In the genomic region with DNA sequence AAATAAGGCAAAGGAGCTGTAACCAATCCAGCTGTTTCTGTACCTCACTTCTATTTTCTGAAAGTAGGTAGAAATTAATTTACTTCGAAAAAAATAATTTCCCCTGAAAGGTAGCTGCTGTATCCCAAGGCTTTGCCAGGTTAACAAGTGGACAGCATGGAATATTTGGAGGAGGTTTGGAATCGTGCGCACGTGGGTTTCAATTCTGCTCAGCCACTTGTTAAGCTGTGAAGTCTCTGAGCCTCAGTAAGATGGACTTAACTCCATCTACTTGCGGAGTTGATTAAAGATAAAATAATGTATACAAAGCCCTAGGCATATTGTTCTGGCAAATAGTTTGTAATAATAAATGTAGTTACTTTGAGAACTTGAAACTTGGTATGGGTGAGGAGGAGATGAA, we compare ENCODE assay signal across 17 cellular contexts. TPM values are rescaled to one million over a fixed set of nuclear protein-coding genes. Genes with fewer than 3 reads are reported as not detected.
DNase-seq lines count a peak whose midpoint lies in the region; ATAC-seq, FAIRE-seq and TF ChIP-seq lines count a peak whose summit lies in the region.
"Had no signal": no experiment of that assay in that cellular context is flagged by ENCODE, and none has a peak within 500 bp of the region (broad histone marks: within the 10 kb centered on the region; RNA-seq: fewer than 3 reads in every experiment).

No MANE protein-coding gene starts in this region.

- no peak for DNase-seq in activated naive CD8-positive, alpha-beta T cell treated with anti-CD3 and anti-CD28 coated beads for 36 hours
- DNase-seq in SJSA1 (ENCODE audit: low read depth in 1 of 2, low spot score in 2 of 2) = no peak
- no peak for DNase-seq in K562 (ENCODE audit: extremely low read depth in 1 of 4, low spot score in 3 of 4)
- DNase-seq in thyroid gland = no peak
- DNase-seq in OCI-LY7 (ENCODE audit: low spot score) = no peak
- DNase-seq in DMS153 (lab: John Stamatoyannopoulos, UW) = no peak
- no peak for DNase-seq in G401 (ENCODE audit: low spot score)
- DNase-seq: activated CD8-positive, alpha-beta memory T cell treated with anti-CD3 and anti-CD28 coated beads for 24 hours; activated T-cell treated with anti-CD3 and anti-CD28 coated beads, Interleukin-2, amount 50 U/mL, for 48 hours; NCI-H1105; NCI-H2029; NCI-H226; stimulated activated CD4-positive, alpha-beta T cell treated with anti-CD3 and anti-CD28 coated beads, Interleukin-1b, Interleukin-23, amount 100 ng/mL, for 48 hours; uterus had no signal

- H3K9me3 Mint-ChIP-seq in activated naive CD8-positive, alpha-beta T cell (ENCODE audit: low read depth) = no peaks in the 10 kb centered on the region
- H3K9me3 Mint-ChIP-seq in activated naive CD8-positive, alpha-beta T cell treated with anti-CD3 and anti-CD28 coated beads for 36 hours = peaks cover 2% of the 10 kb centered on the region
- H3K9me3 Mint-ChIP-seq: activated naive CD4-positive, alpha-beta T cell treated with anti-CD3 and anti-CD28 coated beads, Interleukin-2, amount 50 U/mL, for 24 hours had no signal

- no peak for TF ChIP-seq RAD21 in K562 (CRISPR knock-in tag; conservative IDR thresholded peaks at IDR 0.05 in 1 of 2, IDR thresholded peaks at IDR 0.05 in 1 of 2)

- H3K4me1 ChIP-seq in SJSA1 (replicated peaks) = peaks cover 75% of the 10 kb centered on the region
- peaks cover 68 to 99% of the 10 kb centered on the region in 2 experiments for H3K4me1 ChIP-seq in K562 (replicated peaks in 1 of 2; ENCODE audit: control insufficient read depth in 2 of 2, insufficient read depth in 2 of 2, low read length in 2 of 2)
- H3K4me1 ChIP-seq in thyroid gland = peaks cover 57 to 77% of the 10 kb centered on the region in 2 donors
- no peaks in the 10 kb centered on the region for H3K4me1 ChIP-seq in OCI-LY7 (ENCODE audit: insufficient read depth, low read length, poor library complexity, severe bottlenecking)

- TF ChIP-seq CTCF in K562 (IDR thresholded peaks at IDR 0.05 in 2 of 3, conservative IDR thresholded peaks at IDR 0.05 in 1 of 3; ENCODE audit: insufficient read depth in 2 of 3, low read depth in 1 of 3, low read length in 3 of 3) = no peak
- TF ChIP-seq CTCF in thyroid gland (IDR thresholded peaks at IDR 0.05) = no peak
- TF ChIP-seq CTCF in OCI-LY7 (conservative IDR thresholded peaks at IDR 0.05; ENCODE audit: low read length) = no peak

- H3K27me3 Mint-ChIP-seq in activated naive CD8-positive, alpha-beta T cell = no peaks in the 10 kb centered on the region
- no peaks in the 10 kb centered on the region for H3K27me3 Mint-ChIP-seq in activated naive CD8-positive, alpha-beta T cell treated with anti-CD3 and anti-CD28 coated beads for 36 hours
- H3K27me3 Mint-ChIP-seq: activated naive CD4-positive, alpha-beta T cell treated with anti-CD3 and anti-CD28 coated beads, Interleukin-2, amount 50 U/mL, for 24 hours had no signal

- peak overlapping the region; percentile 34 for H3K4me3 Mint-ChIP-seq in activated naive CD8-positive, alpha-beta T cell
- no peak overlapping the region for H3K4me3 Mint-ChIP-seq in activated naive CD8-positive, alpha-beta T cell treated with anti-CD3 and anti-CD28 coated beads for 36 hours
- H3K4me3 Mint-ChIP-seq: activated naive CD4-positive, alpha-beta T cell treated with anti-CD3 and anti-CD28 coated beads, Interleukin-2, amount 50 U/mL, for 24 hours had no signal

- peak overlapping the region in 1 of 2 experiments; percentile 80; a peak in 2 of 4 replicates for H3K9ac ChIP-seq in K562 (ENCODE audit: insufficient read depth in 1 of 2, low read depth in 2 of 2, low read length in 2 of 2)
- H3K9ac ChIP-seq: BLaER1 treated with 17β-estradiol and CSF1 and Interleukin-3, amounts not matched to agents 10 nM and 100 nM had no signal

- H3K4me1 Mint-ChIP-seq in activated naive CD8-positive, alpha-beta T cell (ENCODE audit: low read depth) = peaks cover 55% of the 10 kb centered on the region
- peaks cover 71% of the 10 kb centered on the region for H3K4me1 Mint-ChIP-seq in activated naive CD8-positive, alpha-beta T cell treated with anti-CD3 and anti-CD28 coated beads for 36 hours

- no peaks in the 10 kb centered on the region for H3K9me2 ChIP-seq in OCI-LY7 (ENCODE audit: insufficient read depth, low read length)

- POLR2A ChIA-PET in K562 (lab: Yijun Ruan, JAX) (interaction anchor here (0.6 to 2.2 kb wide), 8 partner anchors 13 to 279 kb away, joined by 3 to 7 read pairs (median 4); a partner anchor contains a TSS), OCI-LY7 (lab: Charles Lee) (no interaction called here)

- H3K4me3 ChIP-seq in SJSA1 (no peak overlapping the region), K562 (no peak overlapping the region), thyroid gland (replicated peaks in 1 of 3) (no peak overlapping the region), OCI-LY7 (ENCODE audit: low read depth, low read length, poor library complexity, severe bottlenecking) (no peak overlapping the region)
- H3K4me3 ChIP-seq: BLaER1 treated with 17β-estradiol and CSF1 and Interleukin-3, amounts not matched to agents 10 nM and 100 nM; uterus had no signal

- no peaks in the 10 kb centered on the region for H3K27me3 ChIP-seq in SJSA1 (replicated peaks)
- no peaks in the 10 kb centered on the region for H3K27me3 ChIP-seq in K562 (ENCODE audit: control insufficient read depth in 2 of 2, insufficient read depth in 2 of 2, low read length in 2 of 2)
- no peaks in the 10 kb centered on the region for H3K27me3 ChIP-seq in thyroid gland
- H3K27me3 ChIP-seq: BLaER1 treated with 17β-estradiol and CSF1 and Interleukin-3, amounts not matched to agents 10 nM and 100 nM; uterus had no signal

- ATAC-seq in K562 = no peak

- H3K27ac Mint-ChIP-seq in activated naive CD8-positive, alpha-beta T cell = peak overlapping the region; percentile 68
- H3K27ac Mint-ChIP-seq in activated naive CD8-positive, alpha-beta T cell treated with anti-CD3 and anti-CD28 coated beads for 36 hours = no peak overlapping the region

- FAIRE-seq in K562 (lab: Jason Lieb, UNC) = no peak

- 4% methylated on average over 5 of the region's 5 CpGs for WGBS in K562 (ENCODE audit: insufficient coverage, low coverage, missing lambda C conversion rate)
- WGBS in thyroid gland, 2 donors = 90 to 94% methylated on average over 5 of the region's 5 CpGs

- H3K79me2 ChIP-seq in K562 (ENCODE audit: control insufficient read depth, insufficient read depth, low read length) (peaks cover 97% of the 10 kb centered on the region), OCI-LY7 (ENCODE audit: insufficient read depth, low read depth, low read length) (no peaks in the 10 kb centered on the region)

- no TSS peak for BruUV-seq in K562 (replicated peaks; lab: Mats Ljungman, UMichigan)
- no TSS peak for BruUV-seq in OCI-LY7 (replicated peaks; lab: Mats Ljungman, UMichigan)

- intact Hi-C loops in K562 (cut with micrococcal nuclease) = loop anchor here (10.0 kb wide), 3 partner anchors 79 to 489 kb away; no protein-coding TSS in a partner anchor
- intact Hi-C loops in thyroid gland (cut with DNase I) = no loop called here
- intact Hi-C loops in OCI-LY7 (cut with micrococcal nuclease; ENCODE audit: unreplicated experiment) = no loop called here

- TF ChIP-seq POLR2A in K562 (conservative IDR thresholded peaks at IDR 0.05) (no peak), thyroid gland (IDR thresholded peaks at IDR 0.05) (no peak)

- in situ Hi-C loops in K562 (cut with MboI) = no loop called here
- in situ Hi-C loops in G401 (cut with HindIII; ENCODE audit: low sequenced_read_pairs) = loop anchor here (25.0 kb wide), 1 partner anchor 136 kb away; no protein-coding TSS in a partner anchor

- H3K27ac ChIP-seq in SJSA1 (peak overlapping the region; percentile 33; the same call in 1 of the 2 replicates), K562 (ENCODE audit: extremely low read depth, low read depth, low read length) (peak overlapping the region; percentile 92), thyroid gland (peak overlapping the region; percentile 44 to 97 (median 96)), OCI-LY7 (ENCODE audit: low read depth, low read length, poor library complexity, severe bottlenecking) (no peak overlapping the region)
- H3K27ac ChIP-seq: BLaER1 treated with 17β-estradiol and CSF1 and Interleukin-3, amounts not matched to agents 10 nM and 100 nM had no signal

- H4K20me1 ChIP-seq in K562 (replicated peaks; ENCODE audit: control insufficient read depth, insufficient read depth, low read length) (no peaks in the 10 kb centered on the region), OCI-LY7 (ENCODE audit: insufficient read depth, low read length) (no peaks in the 10 kb centered on the region)

- peaks cover 4% of the 10 kb centered on the region for H3K9me1 ChIP-seq in K562 (ENCODE audit: control insufficient read depth, insufficient read depth, low read length)

- peaks cover 7% of the 10 kb centered on the region for H3K36me3 Mint-ChIP-seq in activated naive CD8-positive, alpha-beta T cell
- peaks cover 24% of the 10 kb centered on the region for H3K36me3 Mint-ChIP-seq in activated naive CD8-positive, alpha-beta T cell treated with anti-CD3 and anti-CD28 coated beads for 36 hours
- H3K36me3 Mint-ChIP-seq: activated naive CD4-positive, alpha-beta T cell treated with anti-CD3 and anti-CD28 coated beads, Interleukin-2, amount 50 U/mL, for 24 hours had no signal

- CTCF ChIA-PET in K562 (lab: Yijun Ruan, JAX; ENCODE audit: low intra/inter-chr PET ratio) = no interaction called here
- CTCF ChIA-PET in OCI-LY7 (lab: Charles Lee; ENCODE audit: unreplicated experiment) = no interaction called here

- TF ChIP-seq EP300 in K562 (IDR thresholded peaks at IDR 0.05; ENCODE audit: low read length) = no peak

- H3K4me2 ChIP-seq in K562 (ENCODE audit: insufficient read depth, low read length) (peak overlapping the region; percentile 78), OCI-LY7 (ENCODE audit: low read length) (no peak overlapping the region)

- H2AFZ ChIP-seq in K562 (ENCODE audit: low read depth, low read length) = 0 out of 2 replicates have a peak overlapping the region, but pooled peaks have one; percentile 2
- no peak overlapping the region for H2AFZ ChIP-seq in OCI-LY7 (ENCODE audit: low read length)

- H3K9me3 ChIP-seq in SJSA1 (replicated peaks) = no peaks in the 10 kb centered on the region
- H3K9me3 ChIP-seq in K562 (replicated peaks; ENCODE audit: control insufficient read depth, insufficient read depth, low read depth, low read length) = no peaks in the 10 kb centered on the region
- H3K9me3 ChIP-seq in thyroid gland = no peaks in the 10 kb centered on the region
- H3K9me3 ChIP-seq in OCI-LY7 (ENCODE audit: low read length) = no peaks in the 10 kb centered on the region
- H3K9me3 ChIP-seq: BLaER1 treated with 17β-estradiol and CSF1 and Interleukin-3, amounts not matched to agents 10 nM and 100 nM; uterus had no signal

- H3K36me3 ChIP-seq in SJSA1 = no peaks in the 10 kb centered on the region
- peaks cover 16% of the 10 kb centered on the region; the same call in 2 of the 3 replicates for H3K36me3 ChIP-seq in K562 (ENCODE audit: control insufficient read depth, insufficient read depth, low read length)
- H3K36me3 ChIP-seq in thyroid gland = no peaks in the 10 kb centered on the region
- H3K36me3 ChIP-seq in OCI-LY7 (ENCODE audit: insufficient read depth, low read length) = no peaks in the 10 kb centered on the region
- H3K36me3 ChIP-seq: uterus had no signal

RNA-seq across cellular contexts. Expression of a gene that starts 57.4 kb away (rescaled TPM):
- 10 to 100 TPM; 25.1 to 25.3 TPM for total RNA-seq in activated naive CD8-positive, alpha-beta T cell treated with anti-CD3 and anti-CD28 coated beads for 36 hours
- 0.50 TPM in 1 of 2 replicates, not detected in the other for total RNA-seq in SJSA1 (2014; rRNA removed; shearing (Covaris generic))
- total RNA-seq in K562 (2011; cell fraction: chromatin; rRNA removed; ENCODE audit: low replicate concordance) = 22.6 and 54.0 TPM in 2 replicates
- total RNA-seq in K562 (2011; cell fraction: nucleolus; rRNA removed) = 22.5 and 24.7 TPM in 2 replicates
- 26.1 and 40.6 TPM in 2 replicates for total RNA-seq in K562 (2011; cell fraction: nucleoplasm; rRNA removed)
- 2.8 and 3.0 TPM in 2 replicates for total RNA-seq in K562 (2014; rRNA removed)
- total RNA-seq in K562 (2014; rRNA removed; fragmentation: Illumina TruSeq; extraction: Trizol) = 1.7 and 2.0 TPM in 2 replicates
- total RNA-seq in K562 (2015; rRNA removed; fragmentation: Illumina TruSeq; extraction: Trizol) = 3.7 and 4.8 TPM in 2 replicates
- 4.6 and 5.0 TPM in 2 replicates for total RNA-seq in K562 (2021)
- polyA plus RNA-seq in K562 (2011; rRNA removed) = 1.5 and 7.3 TPM in 2 replicates
- polyA plus RNA-seq in K562 (2011; cell fraction: cytosol; rRNA removed) = 3.5 and 4.4 TPM in 2 replicates
- polyA plus RNA-seq in K562 (2011; cell fraction: nucleus; rRNA removed) = 11.1 and 15.7 TPM in 2 replicates
- 9.1 and 14.2 TPM in 2 replicates for polyA plus RNA-seq in K562 (2012)
- 3.8 and 5.8 TPM in 2 replicates for polyA plus RNA-seq in K562 (2014; fragmentation: Illumina TruSeq; extraction: Trizol)
- polyA plus RNA-seq in K562 (2014; fragmentation: Nextera tagmentation; extraction: Ambion mirVana) = under 1 TPM; 0.45 to 0.77 TPM
- polyA plus RNA-seq in K562 (2014; rRNA removed) = 5.6 and 6.9 TPM in 2 replicates
- polyA minus RNA-seq in K562 (2011; rRNA and poly(A)+ RNA removed) = 3.0 and 4.4 TPM in 2 replicates
- polyA minus RNA-seq in K562 (2011; cell fraction: cytosol; rRNA and poly(A)+ RNA removed) = 1.9 and 2.5 TPM in 2 replicates
- 3.1 and 7.2 TPM in 2 replicates for polyA minus RNA-seq in K562 (2011; cell fraction: nucleus; rRNA and poly(A)+ RNA removed)
- 10 to 100 TPM in 3 of 4 donors, 1 to 10 TPM in 1; 8.9 to 36.4 (median 18.0) TPM for total RNA-seq in thyroid gland
- 0.67 and 2.2 TPM in 2 replicates for total RNA-seq in OCI-LY7 (2014; rRNA removed; shearing (Covaris generic))
- 4.2 and 4.4 TPM in 2 replicates for total RNA-seq in OCI-LY7 (2022)
- not detected in 2 replicates for total RNA-seq in G401 (2014; rRNA removed; shearing (Covaris generic))
